Comparison of ENCODE assay signal across 23 cellular contexts in genomic region chr13:23460921-23461320, GRCh38. TPM values are rescaled to one million over a fixed set of nuclear protein-coding genes. Genes with fewer than 3 reads are reported as not detected.
DNase-seq lines count a peak whose midpoint lies in the region; ATAC-seq and TF ChIP-seq lines count a peak whose summit lies in the region.
"Had no signal": no experiment of that assay in that cellular context is flagged by ENCODE, and none has a peak within 500 bp of the region (broad histone marks: within the 10 kb centered on the region; RNA-seq: fewer than 3 reads in every experiment).

No MANE protein-coding gene starts in this region.

- intact Hi-C loops in esophagus muscularis mucosa (cut with DNase I), result no loop called here
- intact Hi-C loops in left colon (cut with DNase I, micrococcal nuclease), result no loop called here
- intact Hi-C loops in Right ventricle myocardium inferior (cut with DNase I), result no loop called here

- no peak for TF ChIP-seq CTCF in HL-60 (IDR thresholded peaks at IDR 0.05; ENCODE audit: insufficient read depth, low read length)
- no peak for TF ChIP-seq CTCF in NB4 (IDR thresholded peaks at IDR 0.05; ENCODE audit: low read depth, low read length)
- TF ChIP-seq CTCF in esophagus muscularis mucosa (IDR thresholded peaks at IDR 0.05), result no peak

- TF ChIP-seq EP300 in esophagus muscularis mucosa (IDR thresholded peaks at IDR 0.05), result no peak

- 97% methylated on average over 5 of the region's 5 CpGs for WGBS in esophagus muscularis mucosa

- no peak for ATAC-seq in left colon
- no peak for ATAC-seq in Right ventricle myocardium inferior
- no peak for ATAC-seq in GM18858 (IDR thresholded peaks at IDR 0.05; ENCODE audit: unreplicated experiment)
- ATAC-seq: A549 had no signal

- peaks cover 39% of the 10 kb centered on the region for H3K4me1 ChIP-seq in BLaER1
- peaks cover 0 to 17% (median 10%) of the 10 kb centered on the region in 4 donors for H3K4me1 ChIP-seq in esophagus muscularis mucosa
- H3K4me1 ChIP-seq: BE2C had no signal

- H3K4me3 ChIP-seq in BLaER1 (no peak overlapping the region), HL-60 (replicated peaks; ENCODE audit: insufficient read depth, low read length) (no peak overlapping the region), NB4 (ENCODE audit: low read depth, low read length) (no peak overlapping the region), esophagus muscularis mucosa (no peak overlapping the region)
- H3K4me3 ChIP-seq: A549 had no signal

- H3K36me3 ChIP-seq in BLaER1, result no peaks in the 10 kb centered on the region
- no peaks in the 10 kb centered on the region for H3K36me3 ChIP-seq in esophagus muscularis mucosa
- H3K36me3 ChIP-seq: BE2C had no signal

- H3K9ac ChIP-seq in BLaER1, result no peak overlapping the region
- H3K9ac ChIP-seq: SK-N-SH had no signal

- TF ChIP-seq POLR2A in NB4 (IDR thresholded peaks at IDR 0.05; ENCODE audit: extremely low read depth, insufficient read length), result no peak
- TF ChIP-seq POLR2A in esophagus muscularis mucosa (IDR thresholded peaks at IDR 0.05; ENCODE audit: low read depth), result no peak

- H3K4me2 ChIP-seq in BLaER1, result peak overlapping the region; percentile 62
- H3K4me2 ChIP-seq: A549, SK-N-SH had no signal

- H4K20me1 ChIP-seq in BLaER1, result no peaks in the 10 kb centered on the region

- peak; percentile 27 to 56 for DNase-seq in HL-60 (ENCODE audit: low read depth in 1 of 2, low spot score in 1 of 2)
- peak; percentile 43 for DNase-seq in NB4 (ENCODE audit: low read depth)
- peak; percentile 8 for DNase-seq in esophagus muscularis mucosa (ENCODE audit: extremely low spot score)
- no peak for DNase-seq in islet precursor cell
- DNase-seq in left colon, result no peak
- no peak for DNase-seq in Right ventricle myocardium inferior (ENCODE audit: missing footprints)
- DNase-seq: BE2C; CD4-positive, alpha-beta T cell; COR-L47; DMS 273 treated with DMSO at 0.1 percent for 48 hours; DMS79 treated with DMSO at 0.1 percent for 48 hours; IMR-90; NCI-H1105; NCI-H146; NCI-H2029; NCI-H2227 treated with DMSO at 0.1 percent for 48 hours; NCI-H510A; NCI-H748 treated with DMSO at 0.1 percent for 48 hours; SHP77; SK-N-SH had no signal

- no peaks in the 10 kb centered on the region for H3K27me3 ChIP-seq in BLaER1
- H3K27me3 ChIP-seq in HL-60 (ENCODE audit: insufficient read depth, poor library complexity, severe bottlenecking), result no peaks in the 10 kb centered on the region
- no peaks in the 10 kb centered on the region for H3K27me3 ChIP-seq in esophagus muscularis mucosa
- H3K27me3 ChIP-seq: BE2C had no signal

- H3K27ac ChIP-seq in BLaER1 (no peak overlapping the region), HL-60 (replicated peaks) (peak overlapping the region; percentile 94), esophagus muscularis mucosa (replicated peaks in 1 of 4) (no peak overlapping the region)
- H3K27ac ChIP-seq: A549 had no signal

- H3K9me3 ChIP-seq in BLaER1 (no peaks in the 10 kb centered on the region), esophagus muscularis mucosa (no peaks in the 10 kb centered on the region)
- H3K9me3 ChIP-seq: A549, BE2C, SK-N-SH had no signal

RNA-seq across cellular contexts. Expression of gene SACS, which starts 27.4 kb away (rescaled TPM):
- total RNA-seq in esophagus muscularis mucosa (10 to 100 TPM; 45.1 to 70.1 (median 65.3) TPM), left colon (1 to 10 TPM; 3.3 to 4.5 TPM), Right ventricle myocardium inferior (7.5 TPM)

Comparison
In these comparisons a context has a peak if more than half of its experiments do, and no peak if none do; other contexts are left out.
1. DNase-seq: peak in HL-60 (2 of 2), NB4 (single experiment) and esophagus muscularis mucosa (single experiment); none in islet precursor cell (single experiment), left colon (0 of 2) and Right ventricle myocardium inferior (single experiment).